19 cellular contexts compared by ENCODE assay signal in genomic region chr5:32108167-32108566, GRCh38.
"Had no signal": no experiment of that assay in that cellular context is flagged by ENCODE, and none has a peak within 500 bp of the region (broad histone marks: within the 10 kb centered on the region; RNA-seq: fewer than 3 reads in every experiment).

No MANE protein-coding gene starts in this region.

- H3K9ac ChIP-seq: parathyroid adenoma had no signal

- H3K27ac Mint-ChIP-seq: memory B cell, mesothelial cell of epicardium, nephron progenitor cell, type B pancreatic cell had no signal

- H3K27me3 ChIP-seq: dorsolateral prefrontal cortex, gastrocnemius medialis, sigmoid colon, suprapubic skin, thyroid gland had no signal

- DNase-seq: cortex of kidney; dorsolateral prefrontal cortex; effector CD8-positive, alpha-beta T cell; gastrocnemius medialis; glutamatergic neuron; left ventricle myocardium inferior; lower lobe of right lung; nephron progenitor cell; sigmoid colon; stimulated activated CD4-positive, alpha-beta T cell treated with anti-CD3 and anti-CD28 coated beads, Interleukin-12 subunit alpha, Interleukin-12 subunit beta, amount 100 ng/mL, for 4 hours; stimulated activated naive CD4-positive, alpha-beta T cell treated with Interleukin-2 at 50 U/mL for 16 hours; thyroid gland had no signal

- H3K4me1 ChIP-seq: gastrocnemius medialis, lower lobe of right lung, parathyroid adenoma, sigmoid colon, suprapubic skin, thyroid gland had no signal

- H3K4me3 ChIP-seq: dorsolateral prefrontal cortex, gastrocnemius medialis, left ventricle myocardium inferior, lower lobe of right lung, sigmoid colon, skin epidermis, suprapubic skin, thyroid gland had no signal

- H3K27me3 Mint-ChIP-seq: memory B cell, type B pancreatic cell had no signal

- H3K27ac ChIP-seq: gastrocnemius medialis, left ventricle myocardium inferior, lower lobe of right lung, parathyroid adenoma, sigmoid colon, skin epidermis, suprapubic skin, thyroid gland had no signal

- H3K4me1 Mint-ChIP-seq: memory B cell, mesothelial cell of epicardium, nephron progenitor cell had no signal

- H3K9me3 Mint-ChIP-seq: memory B cell, mesothelial cell of epicardium, nephron progenitor cell, type B pancreatic cell had no signal

- ATAC-seq: esophagus mucosa, gastrocnemius medialis, lower lobe of right lung had no signal

- H3K4me3 Mint-ChIP-seq: memory B cell, mesothelial cell of epicardium, nephron progenitor cell, type B pancreatic cell had no signal

- H3K9me3 ChIP-seq: gastrocnemius medialis, left ventricle myocardium inferior, lower lobe of right lung, sigmoid colon, suprapubic skin, thyroid gland had no signal
